In genomic region chr5:16043349-16043748, GRCh38 we compare ENCODE assay signal across 31 cellular contexts.
DNase-seq lines count a peak whose midpoint lies in the region; ATAC-seq and TF ChIP-seq lines count a peak whose summit lies in the region.
"Had no signal": no experiment of that assay in that cellular context is flagged by ENCODE, and none has a peak within 500 bp of the region (broad histone marks: within the 10 kb centered on the region; RNA-seq: fewer than 3 reads in every experiment).

No MANE protein-coding gene starts in this region.

- H3K4me2 ChIP-seq in SK-N-SH = no peak overlapping the region
- H3K4me2 ChIP-seq: A549; BLaER1; BLaER1 treated with 17β-estradiol and CSF1 and Interleukin-3, amounts not matched to agents 10 nM and 100 nM had no signal

- no peak overlapping the region for H3K4me3 ChIP-seq in SK-N-SH (ENCODE audit: low read depth in 2 of 2, low read length in 1 of 2)
- H3K4me3 ChIP-seq: A549; BLaER1; BLaER1 treated with 17β-estradiol and CSF1 and Interleukin-3, amounts not matched to agents 10 nM and 100 nM had no signal

- H4K20me1 ChIP-seq in SK-N-SH (ENCODE audit: insufficient read depth) = no peaks in the 10 kb centered on the region
- H4K20me1 ChIP-seq: BLaER1; BLaER1 treated with 17β-estradiol and CSF1 and Interleukin-3, amounts not matched to agents 10 nM and 100 nM had no signal

- no peaks in the 10 kb centered on the region for H3K36me3 ChIP-seq in SK-N-SH (replicated peaks in 1 of 2; ENCODE audit: control insufficient read depth in 1 of 2, insufficient read depth in 2 of 2, low read length in 1 of 2)
- H3K36me3 ChIP-seq: BE2C; BLaER1; BLaER1 treated with 17β-estradiol and CSF1 and Interleukin-3, amounts not matched to agents 10 nM and 100 nM had no signal

- no peaks in the 10 kb centered on the region for H3K27me3 ChIP-seq in SK-N-SH (ENCODE audit: insufficient read depth)
- H3K27me3 ChIP-seq: BE2C; BLaER1; BLaER1 treated with 17β-estradiol and CSF1 and Interleukin-3, amounts not matched to agents 10 nM and 100 nM had no signal

- no peak for ATAC-seq in SK-N-SH treated with all-trans-retinoic acid at 6 μM for 48 hours
- ATAC-seq: A549; CD8-positive, alpha-beta T cell had no signal

- peak; percentile 34 for TF ChIP-seq RAD21 in SK-N-SH (IDR thresholded peaks at IDR 0.05; ENCODE audit: low read length)

- CTCF ChIA-PET in SK-N-SH (lab: Yijun Ruan, JAX) = interaction anchor here (1.3 to 1.7 kb wide), 4 partner anchors 9 to 410 kb away, joined by 3 to 5 read pairs (median 4); no protein-coding TSS in a partner anchor

- no peaks in the 10 kb centered on the region for H3F3A ChIP-seq in SK-N-SH (replicated peaks; ENCODE audit: insufficient read depth)

- peak overlapping the region in 1 of 2 experiments; percentile 93; a peak in 2 of 4 replicates for H3K27ac ChIP-seq in SK-N-SH (ENCODE audit: low read depth in 2 of 2, low read length in 1 of 2)
- H3K27ac ChIP-seq: 22Rv1; A549; BLaER1; BLaER1 treated with 17β-estradiol and CSF1 and Interleukin-3, amounts not matched to agents 10 nM and 100 nM; C4-2B had no signal

- no peaks in the 10 kb centered on the region for H3K79me2 ChIP-seq in SK-N-SH (ENCODE audit: insufficient read depth)

- TF ChIP-seq EP300 in SK-N-SH (IDR thresholded peaks at IDR 0.05; ENCODE audit: borderline replicate concordance in 1 of 2, low read depth in 1 of 2, low read length in 1 of 2) = peak in 1 of 2 experiments; percentile 94; a peak in 2 of 4 replicates

- TF ChIP-seq CTCF in SK-N-SH (IDR thresholded peaks at IDR 0.05) = no peak

- H3K9me3 ChIP-seq in SK-N-SH = no peaks in the 10 kb centered on the region
- H3K9me3 ChIP-seq: A549; BE2C; BLaER1; BLaER1 treated with 17β-estradiol and CSF1 and Interleukin-3, amounts not matched to agents 10 nM and 100 nM; Caco-2 had no signal

- 13% methylated on average over 3 of the region's 3 CpGs for WGBS in SK-N-SH (ENCODE audit: low lambda C conversion rate)

- POLR2A ChIA-PET in SK-N-SH (lab: Yijun Ruan, JAX) = no interaction called here

- no peak overlapping the region for H2AFZ ChIP-seq in SK-N-SH (ENCODE audit: low read depth)

- H3K9ac ChIP-seq in SK-N-SH = no peak overlapping the region
- H3K9ac ChIP-seq: BLaER1; BLaER1 treated with 17β-estradiol and CSF1 and Interleukin-3, amounts not matched to agents 10 nM and 100 nM had no signal

- peaks cover 0 to 31% of the 10 kb centered on the region in 2 experiments; a peak in 2 of 4 replicates for H3K4me1 ChIP-seq in SK-N-SH (ENCODE audit: control insufficient read depth in 1 of 2, insufficient read depth in 2 of 2, low read depth in 1 of 2, low read length in 1 of 2)
- H3K4me1 ChIP-seq: A549, BLaER1, Caco-2 had no signal

- H3K9me2 ChIP-seq in SK-N-SH = no peaks in the 10 kb centered on the region

- DNase-seq in SK-N-DZ (ENCODE audit: low spot score) = peak; percentile 76
- peak; percentile 53 for DNase-seq in SK-N-SH
- DNase-seq in stimulated activated CD4-positive, alpha-beta T cell treated with anti-CD3 and anti-CD28 coated beads, Interleukin-4, amount 100 ng/mL, for 1 hour = no peak
- DNase-seq in NCI-H146 (lab: John Stamatoyannopoulos, UW) = no peak
- no peak for DNase-seq in stimulated activated CD4-positive, alpha-beta T cell treated with anti-CD3 and anti-CD28 coated beads, Interleukin-1b, Interleukin-23, amount 100 ng/mL, for 48 hours
- DNase-seq: 8988T; ACHN; AML-193; BE2C; C1 segment of cervical spinal cord; Caco-2; Calu3; CD4-positive, alpha-beta memory T cell; CD4-positive, alpha-beta T cell; CD4-positive, CD25-positive, alpha-beta regulatory T cell; CD8-positive, alpha-beta memory T cell; CD8-positive, alpha-beta T cell; COR-L47; DMS 273 treated with DMSO at 0.1 percent for 48 hours; DMS153; DMS53; DMS79; DMS79 treated with DMSO at 0.1 percent for 48 hours; DND-41; EL had no signal

TF ChIP-seq in SK-N-SH, 30 proteins besides CTCF, POLR2A, EP300 and RAD21 (continues in another document):
- no peak for TF ChIP-seq YY1 (IDR thresholded peaks at IDR 0.05; ENCODE audit: low read depth)
- no peak for TF ChIP-seq FOXM1 (IDR thresholded peaks at IDR 0.05; ENCODE audit: low read depth)
- TF ChIP-seq IRF3 (IDR thresholded peaks at IDR 0.05; ENCODE audit: low read depth, low read length) = no peak
- TF ChIP-seq MEF2A (IDR thresholded peaks at IDR 0.05; ENCODE audit: borderline replicate concordance, low read depth) = no peak
- TF ChIP-seq POLR2AphosphoS5 (IDR thresholded peaks at IDR 0.05; ENCODE audit: low read depth, low read length) = no peak
- TF ChIP-seq NFIC (IDR thresholded peaks at IDR 0.05; ENCODE audit: borderline replicate concordance) = no peak
- TF ChIP-seq ELF1 (IDR thresholded peaks at IDR 0.05) = no peak
- no peak for TF ChIP-seq MXI1 (IDR thresholded peaks at IDR 0.05; ENCODE audit: low read depth, low read length)
- TF ChIP-seq SIN3A (IDR thresholded peaks at IDR 0.05; ENCODE audit: borderline replicate concordance, low read depth, low read length) = no peak
- peak; percentile 79 for TF ChIP-seq GATA2 (CRISPR knock-in tag; IDR thresholded peaks at IDR 0.05)
- TF ChIP-seq RFX5 (IDR thresholded peaks at IDR 0.05; ENCODE audit: low read length) = no peak
- peak; percentile 67 for TF ChIP-seq FOXJ3 (CRISPR knock-in tag; IDR thresholded peaks at IDR 0.05)
- TF ChIP-seq NRF1 (IDR thresholded peaks at IDR 0.05; ENCODE audit: low read depth, low read length) = no peak
- no peak for TF ChIP-seq GABPA (IDR thresholded peaks at IDR 0.05; ENCODE audit: low read depth)
- TF ChIP-seq JUND (IDR thresholded peaks at IDR 0.05) = no peak
- peak; percentile 78; the same call in 1 of the 2 replicates for TF ChIP-seq RCOR1 (IDR thresholded peaks at IDR 0.05; ENCODE audit: low read length)
- no peak for TF ChIP-seq SMC3 (IDR thresholded peaks at IDR 0.05; ENCODE audit: low read depth, low read length)
- no peak for TF ChIP-seq TAF1 (IDR thresholded peaks at IDR 0.05; ENCODE audit: borderline replicate concordance, low read depth, low read length)

TF ChIP-seq in SK-N-SH treated with all-trans-retinoic acid at 6 μM for 48 hours, 23 proteins besides CTCF, POLR2A, EP300 and RAD21:
- TF ChIP-seq TCF4 (CRISPR knock-in tag; IDR thresholded peaks at IDR 0.05; ENCODE audit: borderline replicate concordance) (peak; percentile 69), ZC3H10 (CRISPR knock-in tag; IDR thresholded peaks at IDR 0.05) (no peak)
TF ChIP-seq in SK-N-SH treated with all-trans-retinoic acid at 6 μM for 48 hours: peak in this region for 1.

Comparison
In these comparisons a context has a peak if more than half of its experiments do, and no peak if none do; other contexts are left out.
1. DNase-seq: peak in SK-N-DZ (single experiment) and SK-N-SH (single experiment); none in stimulated activated CD4-positive, alpha-beta T cell treated with anti-CD3 and anti-CD28 coated beads, Interleukin-4, amount 100 ng/mL, for 1 hour (single experiment), NCI-H146 (single experiment) and stimulated activated CD4-positive, alpha-beta T cell treated with anti-CD3 and anti-CD28 coated beads, Interleukin-1b, Interleukin-23, amount 100 ng/mL, for 48 hours (single experiment).